Comparison of ENCODE assay signal across 13 cellular contexts in the genomic region with DNA sequence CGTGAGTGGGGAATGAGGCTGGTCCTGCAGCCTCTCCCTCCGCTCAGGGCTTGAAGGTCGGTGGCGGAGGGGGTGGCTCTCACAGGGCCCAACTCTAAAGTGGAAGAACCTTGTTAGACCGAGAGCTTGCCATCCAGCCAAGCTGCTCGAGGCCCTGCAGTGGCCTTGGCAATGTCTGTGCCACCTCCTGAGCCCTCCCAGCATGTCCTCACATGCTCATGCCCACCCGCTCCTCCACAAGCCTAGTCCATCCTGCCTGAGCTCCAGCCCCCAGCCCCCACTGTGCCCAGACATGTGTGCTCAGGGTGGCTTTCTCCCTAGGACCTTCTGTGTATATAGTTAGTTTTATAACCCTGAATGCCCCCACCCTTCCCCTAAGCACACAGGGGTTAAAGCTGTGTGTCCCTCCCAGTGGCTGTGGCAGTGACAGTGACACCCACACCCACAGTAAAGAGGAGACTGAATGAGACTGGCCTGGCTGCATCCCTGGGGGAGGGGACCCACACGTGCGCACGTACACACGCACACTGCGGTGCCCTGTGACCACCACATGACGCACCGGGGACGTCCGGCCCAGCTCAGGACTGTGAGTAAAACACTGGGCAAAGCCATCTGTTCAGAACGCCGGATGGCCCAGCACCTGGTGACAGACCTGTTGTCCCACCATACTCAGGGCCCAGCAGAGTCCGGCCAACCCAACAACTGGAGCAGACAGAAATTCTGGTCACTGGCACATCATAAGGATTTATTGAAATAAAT. TPM values are rescaled to one million over a fixed set of nuclear protein-coding genes. Genes with fewer than 3 reads are reported as not detected.
DNase-seq lines count a peak whose midpoint lies in the region; ATAC-seq, FAIRE-seq and TF ChIP-seq lines count a peak whose summit lies in the region.
"Had no signal": no experiment of that assay in that cellular context is flagged by ENCODE, and none has a peak within 500 bp of the region (broad histone marks: within the 10 kb centered on the region; RNA-seq: fewer than 3 reads in every experiment).

No MANE protein-coding gene starts in this region.

- H3K4me3 ChIP-seq in Caco-2 (ENCODE audit: low read depth, low read length) (no peak overlapping the region), kidney (ENCODE audit: low read length in 2 of 2) (no peak overlapping the region)

- intact Hi-C loops in Caco-2 (cut with micrococcal nuclease; ENCODE audit: unreplicated experiment), result no loop called here
- intact Hi-C loops in kidney (cut with DNase I), result no loop called here
- intact Hi-C loops in sciatic nerve (cut with DNase I), result loop anchor here (10.0 kb wide), 1 partner anchor 184 kb away; no protein-coding TSS in a partner anchor

- no peaks in the 10 kb centered on the region for H3K36me3 Mint-ChIP-seq in Caco-2 (ENCODE audit: insufficient read depth, unreplicated experiment)
- H3K36me3 Mint-ChIP-seq in brain, result peaks cover 24% of the 10 kb centered on the region

- H3K27me3 Mint-ChIP-seq in Caco-2 (ENCODE audit: insufficient read depth, unreplicated experiment) (no peaks in the 10 kb centered on the region), brain (no peaks in the 10 kb centered on the region)

- no TSS peak for BruUV-seq in Caco-2 (replicated peaks; lab: Mats Ljungman, UMichigan)

- peak; percentile 26 to 47 for DNase-seq in Caco-2
- DNase-seq in kidney, result peak; percentile 81
- DNase-seq in sciatic nerve (ENCODE audit: low spot score), result peak; percentile 63
- DNase-seq in T-helper 2 cell, result no peak
- DNase-seq in GM19240 (ENCODE audit: insufficient read length, low spot score), result no peak
- DNase-seq in superior temporal gyrus (ENCODE audit: extremely low spot score), result no peak
- DNase-seq: effector CD8-positive, alpha-beta T cell; NCI-H1048; NCI-H446 treated with DMSO at 0.1 percent for 48 hours had no signal

- POLR2A ChIA-PET in Caco-2 (lab: Charles Lee), result interaction anchor here (0.6 kb wide), 1 partner anchor 208 kb away, joined by 3 read pairs; no protein-coding TSS in a partner anchor

- ATAC-seq in sciatic nerve (peak; percentile 20), HG02973 (IDR thresholded peaks at IDR 0.05; ENCODE audit: unreplicated experiment) (no peak)

- no peaks in the 10 kb centered on the region for H3K27me3 ChIP-seq in Caco-2 (replicated peaks; ENCODE audit: control insufficient read depth, insufficient read depth, low read length)

- no peak for FAIRE-seq in kidney (lab: Jason Lieb, UNC)
- FAIRE-seq: GM19239, H1 had no signal

- H3K9me3 Mint-ChIP-seq in Caco-2 (ENCODE audit: unreplicated experiment), result no peaks in the 10 kb centered on the region
- no peaks in the 10 kb centered on the region for H3K9me3 Mint-ChIP-seq in brain

- no peaks in the 10 kb centered on the region for H3K4me1 Mint-ChIP-seq in Caco-2 (ENCODE audit: low read depth, unreplicated experiment)
- H3K4me1 Mint-ChIP-seq in brain, result peaks cover 21% of the 10 kb centered on the region

- no peaks in the 10 kb centered on the region for H3K36me3 ChIP-seq in Caco-2 (ENCODE audit: control insufficient read depth, insufficient read depth, low read length)
- H3K36me3 ChIP-seq in kidney (ENCODE audit: control insufficient read depth in 1 of 2, insufficient read depth in 2 of 2, low read length in 2 of 2), result peaks cover 20 to 44% of the 10 kb centered on the region in 2 donors

- H3K9ac ChIP-seq in kidney (ENCODE audit: low read length in 2 of 2), result peak overlapping the region in 1 of 2 donors; percentile 73

- H3K4me1 ChIP-seq in Caco-2 (peaks cover 24% of the 10 kb centered on the region), kidney (ENCODE audit: control insufficient read depth in 1 of 2, insufficient read depth in 1 of 2, low read depth in 1 of 2, low read length in 2 of 2) (peaks cover 19 to 20% of the 10 kb centered on the region in 2 donors)

- CTCF ChIA-PET in Caco-2 (lab: Charles Lee), result interaction anchor here (1.1 to 2.4 kb wide), 5 partner anchors 28 to 130 kb away, joined by 5 to 7 read pairs (median 6); no protein-coding TSS in a partner anchor

- no peaks in the 10 kb centered on the region for H3K9me3 ChIP-seq in Caco-2
- H3K9me3 ChIP-seq in kidney (ENCODE audit: control insufficient read depth in 1 of 2, low read length in 2 of 2), result no peaks in the 10 kb centered on the region

- H3K4me3 Mint-ChIP-seq in Caco-2 (ENCODE audit: unreplicated experiment) (no peak overlapping the region), brain (no peak overlapping the region)

- peak overlapping the region; percentile 87 to 92 for H3K27ac ChIP-seq in kidney (ENCODE audit: low read depth in 2 of 2, low read length in 2 of 2)

- TF ChIP-seq CTCF in Caco-2 (IDR thresholded peaks at IDR 0.05; ENCODE audit: insufficient read depth in 1 of 2, low read depth in 1 of 2, low read length in 1 of 2, severe bottlenecking in 1 of 2, unreplicated experiment in 1 of 2) (no peak), brain (conservative IDR thresholded peaks at IDR 0.05) (no peak), kidney (IDR thresholded peaks at IDR 0.05; ENCODE audit: borderline replicate concordance, extremely low read depth, insufficient read depth) (no peak)

- H3K27ac Mint-ChIP-seq in Caco-2 (ENCODE audit: unreplicated experiment), result no peak overlapping the region
- H3K27ac Mint-ChIP-seq in brain, result peak overlapping the region; percentile 67 to 96 (median 86)

RNA-seq across cellular contexts. Expression of a gene that starts 15.6 kb away (rescaled TPM):
- total RNA-seq in Caco-2 (2022), result 10.5 and 15.2 TPM in 2 replicates
- 80.8 TPM for polyA plus RNA-seq in brain (ENCODE audit: insufficient read depth, low read depth, low replicate concordance)
- total RNA-seq in kidney, result 41.9 TPM
- polyA plus RNA-seq in kidney (ENCODE audit: insufficient read depth, low read depth, low replicate concordance), result 121 TPM
- 48.6 TPM for total RNA-seq in sciatic nerve

RNA-seq across cellular contexts. Expression of a gene that starts 19.2 kb away (rescaled TPM):
- total RNA-seq in Caco-2 (2022), result 2.2 and 3.4 TPM in 2 replicates
- polyA plus RNA-seq in brain (ENCODE audit: insufficient read depth, low read depth, low replicate concordance), result 24.4 TPM
- total RNA-seq in kidney, result 5.0 TPM
- 3.7 TPM for polyA plus RNA-seq in kidney (ENCODE audit: insufficient read depth, low read depth, low replicate concordance)
- 2.5 TPM for total RNA-seq in sciatic nerve

RNA-seq across cellular contexts. Expression of a gene that starts 39.7 kb away (rescaled TPM):
- total RNA-seq in Caco-2 (2022) (74.8 and 76.2 TPM in 2 replicates), kidney (64.4 TPM), sciatic nerve (58.8 TPM)
- polyA plus RNA-seq in brain (ENCODE audit: insufficient read depth, low read depth, low replicate concordance) (53.1 TPM), kidney (ENCODE audit: insufficient read depth, low read depth, low replicate concordance) (17.1 TPM)

RNA-seq across cellular contexts. Expression of a gene that starts 54.9 kb away (rescaled TPM):
- total RNA-seq in Caco-2 (2022), result 10.4 and 14.7 TPM in 2 replicates
- 41.3 TPM for polyA plus RNA-seq in brain (ENCODE audit: insufficient read depth, low read depth, low replicate concordance)
- total RNA-seq in kidney, result 367 TPM
- polyA plus RNA-seq in kidney (ENCODE audit: insufficient read depth, low read depth, low replicate concordance), result 117 TPM
- 70.1 TPM for total RNA-seq in sciatic nerve

RNA-seq across cellular contexts. Expression of a gene that starts 55.0 kb away (rescaled TPM):
- not detected in 2 replicates for total RNA-seq in Caco-2 (2022)
- 1.6 TPM for polyA plus RNA-seq in brain (ENCODE audit: insufficient read depth, low read depth, low replicate concordance)
- 4.2 TPM for total RNA-seq in kidney
- polyA plus RNA-seq in kidney (ENCODE audit: insufficient read depth, low read depth, low replicate concordance), result 5.5 TPM
- total RNA-seq in sciatic nerve, result 3.5 TPM
- total RNA-seq: H1 had no signal

Comparison
In these comparisons a context has a peak if more than half of its experiments do, and no peak if none do; other contexts are left out.
1. DNase-seq: peak in Caco-2 (2 of 2), kidney (single experiment) and sciatic nerve (single experiment); none in T-helper 2 cell (0 of 5), GM19240 (single experiment) and superior temporal gyrus (single experiment).